In genomic region chr3:161100994-161101393, GRCh38 we compare ENCODE assay signal across 11 cellular contexts.
"Had no signal": no experiment of that assay in that cellular context is flagged by ENCODE, and none has a peak within 500 bp of the region (broad histone marks: within the 10 kb centered on the region; RNA-seq: fewer than 3 reads in every experiment).

No MANE protein-coding gene starts in this region.

- H3K9me3 ChIP-seq: adrenal gland, prostate gland had no signal

- H3K27ac ChIP-seq: adrenal gland, prostate gland had no signal

- H3K36me3 ChIP-seq: adrenal gland, prostate gland had no signal

- H3K4me1 ChIP-seq: adrenal gland, prostate gland had no signal

- H3K4me3 ChIP-seq: adrenal gland, prostate gland had no signal

- DNase-seq: activated naive CD4-positive, alpha-beta T cell treated with anti-CD3 and anti-CD28 coated beads, Interleukin-2, amount 50 U/mL, for 16 hours; adrenal gland; dermis blood vessel endothelial cell; immature natural killer cell; left cardiac atrium; naive B cell; nucleus accumbens; stimulated activated CD4-positive, alpha-beta T cell treated with anti-CD3 and anti-CD28 coated beads, Interleukin-2, amount 100 ng/mL, for 48 hours; stimulated activated naive CD8-positive, alpha-beta T cell treated with anti-CD3 and anti-CD28 coated beads, Interleukin-15, Interleukin-2, amounts not matched to agents 100 U/mL and 50 U/mL, for 24 hours had no signal

- ATAC-seq: activated CD4-positive, CD25-positive, alpha-beta regulatory T cell treated with anti-CD3 and anti-CD28 coated beads, Interleukin-2, amount 50 U/mL, for 24 hours; stimulated activated naive CD8-positive, alpha-beta T cell treated with anti-CD3 and anti-CD28 coated beads, Interleukin-15, Interleukin-2, amounts not matched to agents 100 U/mL and 50 U/mL, for 24 hours had no signal

- H3K27me3 ChIP-seq: adrenal gland had no signal
